Comparison of ENCODE assay signal across 1 cellular context in genomic region chr13:114124486-114124885, GRCh38.
TF ChIP-seq lines count a peak whose summit lies in the region.

No MANE protein-coding gene starts in this region.

TF ChIP-seq in HepG2, 621 proteins besides CTCF, POLR2A, EP300 and RAD21:
- TF ChIP-seq CREB1 (IDR thresholded peaks at IDR 0.05), result 0 out of 2 replicates have a peak, but pooled peaks have one; percentile 25
- TF ChIP-seq CREB1 (CRISPR knock-in tag; IDR thresholded peaks at IDR 0.05), result no peak
- TF ChIP-seq KDM5B (CRISPR knock-in tag; IDR thresholded peaks at IDR 0.05; ENCODE audit: borderline replicate concordance), result no peak
- no peak for TF ChIP-seq ZNF782 (CRISPR knock-in tag; IDR thresholded peaks at IDR 0.05; ENCODE audit: borderline replicate concordance)
- TF ChIP-seq ZNF460 (CRISPR knock-in tag; IDR thresholded peaks at IDR 0.05; ENCODE audit: borderline replicate concordance), result no peak
